In genomic region chr11:8809605-8810272, GRCh38 we compare ENCODE assay signal across 10 cellular contexts.
DNase-seq lines count a peak whose midpoint lies in the region; ATAC-seq, FAIRE-seq and TF ChIP-seq lines count a peak whose summit lies in the region.
"Had no signal": no experiment of that assay in that cellular context is flagged by ENCODE, and none has a peak within 500 bp of the region (broad histone marks: within the 10 kb centered on the region; RNA-seq: fewer than 3 reads in every experiment).

No MANE protein-coding gene starts in this region.

- DNase-seq in Jurkat, Clone E6-1 (ENCODE audit: low read depth, low spot score), result peak; percentile 28
- DNase-seq in MCF 10A (ENCODE audit: unreplicated experiment) (peak; percentile 16), keratinocyte (ENCODE audit: low read depth, low spot score) (no peak), smooth muscle cell (lab: John Stamatoyannopoulos, UW; ENCODE audit: unreplicated experiment) (no peak), HTR-8/SVneo (ENCODE audit: insufficient read length, low spot score) (no peak), NCI-H2081 (lab: John Stamatoyannopoulos, UW) (no peak)
- DNase-seq: activated B cell treated with CpG ODN at 0.5 μM for 24 hours had no signal

- peaks cover 4% of the 10 kb centered on the region for H3K36me3 Mint-ChIP-seq in MCF 10A (ENCODE audit: insufficient read depth, unreplicated experiment)

- H3K9me1 ChIP-seq in keratinocyte (ENCODE audit: control insufficient read depth, extremely low read depth, insufficient read depth, low read length), result peaks cover 3% of the 10 kb centered on the region

- H4K20me1 ChIP-seq in keratinocyte (ENCODE audit: control insufficient read depth, extremely low read depth, insufficient read depth, low read length) (no peaks in the 10 kb centered on the region), smooth muscle cell (ENCODE audit: low read depth) (peaks cover 24% of the 10 kb centered on the region)

- no TSS peak for BruUV-seq in MCF 10A (replicated peaks; lab: Mats Ljungman, UMichigan)

- TF ChIP-seq CTCF in MCF 10A (IDR thresholded peaks at IDR 0.05; ENCODE audit: unreplicated experiment), result no peak
- no peak for TF ChIP-seq CTCF in keratinocyte (optimal IDR thresholded peaks at IDR 0.05 in 1 of 3, IDR thresholded peaks at IDR 0.05 in 1 of 3, conservative IDR thresholded peaks at IDR 0.05 in 1 of 3; ENCODE audit: extremely low read depth in 1 of 3, insufficient read depth in 2 of 3, low read length in 3 of 3)
- no peak for TF ChIP-seq CTCF in smooth muscle cell (IDR thresholded peaks at IDR 0.05; ENCODE audit: borderline replicate concordance, insufficient read depth, poor library complexity, severe bottlenecking)

- peak overlapping the region; percentile 89 for H3K9ac ChIP-seq in keratinocyte (ENCODE audit: control insufficient read depth, extremely low read depth, insufficient read depth, low read length)
- peak overlapping the region; percentile 89 for H3K9ac ChIP-seq in smooth muscle cell (ENCODE audit: low read depth)

- H3K9me3 Mint-ChIP-seq in MCF 10A (ENCODE audit: unreplicated experiment), result no peaks in the 10 kb centered on the region
- H3K9me3 Mint-ChIP-seq: activated B cell treated with CpG ODN at 0.5 μM for 24 hours had no signal

- intact Hi-C loops in MCF 10A (cut with micrococcal nuclease), result loop anchor here (1.0 to 2.0 kb wide), 2 partner anchors 101 to 205 kb away; partner anchors contain the start of gene AKIP1

- H2AFZ ChIP-seq in keratinocyte (ENCODE audit: control insufficient read depth, low read length) (no peak overlapping the region), smooth muscle cell (ENCODE audit: low read depth) (no peak overlapping the region)

- H3K4me2 ChIP-seq in keratinocyte (ENCODE audit: control insufficient read depth, extremely low read depth, insufficient read depth, low read depth, low read length) (peak overlapping the region; percentile 99), smooth muscle cell (peak overlapping the region; percentile 92)

- H3K9me3 ChIP-seq in keratinocyte (ENCODE audit: control insufficient read depth, low read depth, low read length), result no peaks in the 10 kb centered on the region
- H3K9me3 ChIP-seq in smooth muscle cell (replicated peaks; ENCODE audit: low read depth), result no peaks in the 10 kb centered on the region

- 39% methylated on average over 7 of the region's 7 CpGs for WGBS in smooth muscle cell (ENCODE audit: low lambda C conversion rate)

- dilution Hi-C loops in keratinocyte (cut with MboI; ENCODE audit: extremely low pct_ligation_motif_present, low sequenced_read_pairs), result no loop called here

- H3F3A ChIP-seq in smooth muscle cell (ENCODE audit: low read depth), result peaks cover 62% of the 10 kb centered on the region

- peaks cover 0 to 3% of the 10 kb centered on the region in 2 experiments for H3K36me3 ChIP-seq in keratinocyte (ENCODE audit: control insufficient read depth in 2 of 2, extremely low read depth in 1 of 2, insufficient read depth in 2 of 2, low read length in 2 of 2)
- no peaks in the 10 kb centered on the region for H3K36me3 ChIP-seq in smooth muscle cell (ENCODE audit: low read depth)

- H3K27me3 Mint-ChIP-seq in MCF 10A (ENCODE audit: insufficient read depth, unreplicated experiment), result no peaks in the 10 kb centered on the region

- peaks cover 37% of the 10 kb centered on the region for H3K4me1 Mint-ChIP-seq in MCF 10A (ENCODE audit: insufficient read depth, unreplicated experiment)

- FAIRE-seq in keratinocyte (lab: Jason Lieb, UNC), result no peak
- FAIRE-seq in HTR-8/SVneo (lab: Jason Lieb, UNC), result no peak

- ATAC-seq in HG03108 (IDR thresholded peaks at IDR 0.05; ENCODE audit: unreplicated experiment) (no peak), GM19023 (IDR thresholded peaks at IDR 0.05; ENCODE audit: unreplicated experiment) (no peak)

- POLR2A ChIA-PET in MCF 10A (lab: Yijun Ruan, JAX), result interaction anchor here (0.6 to 5.8 kb wide), 35 partner anchors 11 to 186 kb away, joined by 3 to 66 read pairs (median 4); partner anchors contain the start of genes AKIP1, RPL27A, TMEM9B and TRIM66

- H3K27me3 ChIP-seq in keratinocyte (ENCODE audit: control insufficient read depth, extremely low read depth, insufficient read depth, low read length) (no peaks in the 10 kb centered on the region), smooth muscle cell (ENCODE audit: low read depth) (no peaks in the 10 kb centered on the region)

- H3K4me3 ChIP-seq in Jurkat, Clone E6-1 (ENCODE audit: low read length), result no peak overlapping the region
- H3K4me3 ChIP-seq in keratinocyte (ENCODE audit: control insufficient read depth in 2 of 3, extremely low read depth in 1 of 3, insufficient read depth in 2 of 3, low read depth in 1 of 3, low read length in 3 of 3) (peak overlapping the region; percentile 63 to 75 (median 64)), smooth muscle cell (peak overlapping the region; percentile 57)

- peak overlapping the region; percentile 83 for H3K27ac Mint-ChIP-seq in MCF 10A (ENCODE audit: low read depth, unreplicated experiment)
- H3K27ac Mint-ChIP-seq: activated B cell treated with CpG ODN at 0.5 μM for 24 hours had no signal

- peak overlapping the region; percentile 80 for H3K4me3 Mint-ChIP-seq in MCF 10A (ENCODE audit: unreplicated experiment)

- H3K27ac ChIP-seq in keratinocyte (ENCODE audit: control insufficient read depth, insufficient read depth, low read length) (peak overlapping the region; percentile 88), smooth muscle cell (ENCODE audit: low read depth) (peak overlapping the region; percentile 94)
- H3K27ac ChIP-seq: HL-60 had no signal

- H3K4me1 ChIP-seq in keratinocyte (ENCODE audit: control insufficient read depth, extremely low read depth, insufficient read depth, low read length) (peaks cover 67% of the 10 kb centered on the region), smooth muscle cell (ENCODE audit: low read depth) (peaks cover 58% of the 10 kb centered on the region)

- H3K79me2 ChIP-seq in keratinocyte (ENCODE audit: control insufficient read depth, insufficient read depth, low read length), result peaks cover 56% of the 10 kb centered on the region
- peaks cover 74% of the 10 kb centered on the region for H3K79me2 ChIP-seq in smooth muscle cell (ENCODE audit: low read depth)

- CTCF ChIA-PET in MCF 10A (lab: Yijun Ruan, JAX), result interaction anchor here (0.6 to 3.3 kb wide), 21 partner anchors 8 to 1349 kb away, joined by 3 to 16 read pairs (median 3); no protein-coding TSS in a partner anchor

Comparison
In these comparisons a context has a peak if more than half of its experiments do, and no peak if none do; other contexts are left out.
1. DNase-seq: peak in Jurkat, Clone E6-1 (single experiment) and MCF 10A (single experiment); none in keratinocyte (single experiment), smooth muscle cell (single experiment), HTR-8/SVneo (single experiment) and NCI-H2081 (0 of 2).